In the genomic region with DNA sequence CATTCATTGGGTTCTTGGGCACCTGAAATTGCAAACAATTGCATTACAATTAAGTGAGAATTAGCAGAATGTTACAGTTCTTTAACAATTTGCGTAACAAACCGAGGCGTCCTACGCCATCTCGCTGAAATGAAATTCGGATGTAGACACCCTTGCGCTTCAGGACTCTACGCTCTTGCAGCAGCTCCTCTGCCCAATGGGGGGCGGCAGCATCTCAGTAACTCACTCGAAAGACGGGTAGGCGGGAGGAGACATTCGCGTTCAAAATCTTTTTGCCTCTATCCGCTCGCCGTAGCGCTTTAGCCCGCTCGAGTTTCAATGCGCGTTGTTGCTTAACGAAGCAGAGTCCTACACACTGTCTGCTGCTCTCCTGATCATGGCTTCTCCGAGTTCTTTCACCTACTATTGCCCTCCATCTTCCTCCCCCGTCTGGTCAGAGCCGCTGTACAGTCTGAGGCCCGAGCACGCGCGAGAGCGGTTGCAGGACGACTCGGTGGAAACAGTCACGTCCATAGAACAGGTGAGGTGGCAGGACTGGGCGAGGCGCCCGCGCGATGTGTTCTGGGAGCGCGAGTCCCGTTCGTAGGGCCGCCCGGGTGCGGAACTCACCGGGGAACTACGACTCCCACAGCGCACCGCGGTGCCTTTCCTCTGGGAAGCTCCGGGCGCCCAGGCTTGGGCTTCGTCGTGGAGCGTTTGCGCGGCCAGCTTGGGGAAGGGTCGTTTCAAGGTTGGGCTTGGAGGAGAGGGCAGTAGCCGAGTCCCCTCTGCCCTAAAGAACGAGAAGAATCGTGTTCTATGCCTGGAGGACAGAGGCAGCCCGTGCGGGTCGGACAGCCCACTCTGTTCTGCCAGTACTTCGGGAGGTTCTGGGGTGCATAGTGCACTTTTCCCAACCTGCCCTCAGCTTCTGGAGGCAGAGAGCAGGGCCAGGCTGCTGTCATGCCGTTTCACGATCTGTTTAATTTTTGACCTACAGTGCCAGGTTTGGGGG, we compare ENCODE assay signal across 1 cellular context.
TF ChIP-seq lines count a peak whose summit lies in the region.

A gene with protein sequence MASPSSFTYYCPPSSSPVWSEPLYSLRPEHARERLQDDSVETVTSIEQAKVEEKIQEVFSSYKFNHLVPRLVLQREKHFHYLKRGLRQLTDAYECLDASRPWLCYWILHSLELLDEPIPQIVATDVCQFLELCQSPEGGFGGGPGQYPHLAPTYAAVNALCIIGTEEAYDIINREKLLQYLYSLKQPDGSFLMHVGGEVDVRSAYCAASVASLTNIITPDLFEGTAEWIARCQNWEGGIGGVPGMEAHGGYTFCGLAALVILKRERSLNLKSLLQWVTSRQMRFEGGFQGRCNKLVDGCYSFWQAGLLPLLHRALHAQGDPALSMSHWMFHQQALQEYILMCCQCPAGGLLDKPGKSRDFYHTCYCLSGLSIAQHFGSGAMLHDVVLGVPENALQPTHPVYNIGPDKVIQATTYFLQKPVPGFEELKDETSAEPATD (plus strand): TSS at position 318 of the 994 bp plus-strand sequence. CDS start 59 bp downstream, at position 377.

TF ChIP-seq in HepG2, 621 proteins besides CTCF, POLR2A, EP300 and RAD21 (continued from another document and continues in another):
- TF ChIP-seq, protein P1, sequence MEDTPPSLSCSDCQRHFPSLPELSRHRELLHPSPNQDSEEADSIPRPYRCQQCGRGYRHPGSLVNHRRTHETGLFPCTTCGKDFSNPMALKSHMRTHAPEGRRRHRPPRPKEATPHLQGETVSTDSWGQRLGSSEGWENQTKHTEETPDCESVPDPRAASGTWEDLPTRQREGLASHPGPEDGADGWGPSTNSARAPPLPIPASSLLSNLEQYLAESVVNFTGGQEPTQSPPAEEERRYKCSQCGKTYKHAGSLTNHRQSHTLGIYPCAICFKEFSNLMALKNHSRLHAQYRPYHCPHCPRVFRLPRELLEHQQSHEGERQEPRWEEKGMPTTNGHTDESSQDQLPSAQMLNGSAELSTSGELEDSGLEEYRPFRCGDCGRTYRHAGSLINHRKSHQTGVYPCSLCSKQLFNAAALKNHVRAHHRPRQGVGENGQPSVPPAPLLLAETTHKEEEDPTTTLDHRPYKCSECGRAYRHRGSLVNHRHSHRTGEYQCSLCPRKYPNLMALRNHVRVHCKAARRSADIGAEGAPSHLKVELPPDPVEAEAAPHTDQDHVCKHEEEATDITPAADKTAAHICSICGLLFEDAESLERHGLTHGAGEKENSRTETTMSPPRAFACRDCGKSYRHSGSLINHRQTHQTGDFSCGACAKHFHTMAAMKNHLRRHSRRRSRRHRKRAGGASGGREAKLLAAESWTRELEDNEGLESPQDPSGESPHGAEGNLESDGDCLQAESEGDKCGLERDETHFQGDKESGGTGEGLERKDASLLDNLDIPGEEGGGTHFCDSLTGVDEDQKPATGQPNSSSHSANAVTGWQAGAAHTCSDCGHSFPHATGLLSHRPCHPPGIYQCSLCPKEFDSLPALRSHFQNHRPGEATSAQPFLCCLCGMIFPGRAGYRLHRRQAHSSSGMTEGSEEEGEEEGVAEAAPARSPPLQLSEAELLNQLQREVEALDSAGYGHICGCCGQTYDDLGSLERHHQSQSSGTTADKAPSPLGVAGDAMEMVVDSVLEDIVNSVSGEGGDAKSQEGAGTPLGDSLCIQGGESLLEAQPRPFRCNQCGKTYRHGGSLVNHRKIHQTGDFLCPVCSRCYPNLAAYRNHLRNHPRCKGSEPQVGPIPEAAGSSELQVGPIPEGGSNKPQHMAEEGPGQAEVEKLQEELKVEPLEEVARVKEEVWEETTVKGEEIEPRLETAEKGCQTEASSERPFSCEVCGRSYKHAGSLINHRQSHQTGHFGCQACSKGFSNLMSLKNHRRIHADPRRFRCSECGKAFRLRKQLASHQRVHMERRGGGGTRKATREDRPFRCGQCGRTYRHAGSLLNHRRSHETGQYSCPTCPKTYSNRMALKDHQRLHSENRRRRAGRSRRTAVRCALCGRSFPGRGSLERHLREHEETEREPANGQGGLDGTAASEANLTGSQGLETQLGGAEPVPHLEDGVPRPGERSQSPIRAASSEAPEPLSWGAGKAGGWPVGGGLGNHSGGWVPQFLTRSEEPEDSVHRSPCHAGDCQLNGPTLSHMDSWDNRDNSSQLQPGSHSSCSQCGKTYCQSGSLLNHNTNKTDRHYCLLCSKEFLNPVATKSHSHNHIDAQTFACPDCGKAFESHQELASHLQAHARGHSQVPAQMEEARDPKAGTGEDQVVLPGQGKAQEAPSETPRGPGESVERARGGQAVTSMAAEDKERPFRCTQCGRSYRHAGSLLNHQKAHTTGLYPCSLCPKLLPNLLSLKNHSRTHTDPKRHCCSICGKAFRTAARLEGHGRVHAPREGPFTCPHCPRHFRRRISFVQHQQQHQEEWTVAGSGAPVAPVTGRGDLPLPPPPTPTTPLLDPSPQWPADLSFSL (CRISPR knock-in tag; IDR thresholded peaks at IDR 0.05), result no peak
- TF ChIP-seq KAT2B (IDR thresholded peaks at IDR 0.05; ENCODE audit: borderline replicate concordance, low read depth, low read length), result no peak
- TF ChIP-seq ZNF766 (CRISPR knock-in tag; IDR thresholded peaks at IDR 0.05; ENCODE audit: borderline replicate concordance), result no peak
- peak; percentile 94 for TF ChIP-seq SIX4 (CRISPR knock-in tag; IDR thresholded peaks at IDR 0.05)
- TF ChIP-seq USF2 (IDR thresholded peaks at IDR 0.05; ENCODE audit: low read depth, low read length), result no peak
- TF ChIP-seq USF2 (CRISPR knock-in tag; IDR thresholded peaks at IDR 0.05; ENCODE audit: borderline replicate concordance), result no peak; the same call in 1 of the 2 replicates
- TF ChIP-seq NPAS2 (CRISPR knock-in tag; IDR thresholded peaks at IDR 0.05; ENCODE audit: borderline replicate concordance), result no peak; the same call in 1 of the 2 replicates
- peak; percentile 54 for TF ChIP-seq ZNF652 (CRISPR knock-in tag; IDR thresholded peaks at IDR 0.05; ENCODE audit: borderline replicate concordance, low read depth)
- TF ChIP-seq NFE2L1 (CRISPR knock-in tag; IDR thresholded peaks at IDR 0.05; ENCODE audit: borderline replicate concordance), result 0 out of 2 replicates have a peak, but pooled peaks have one; percentile 79
- peak; percentile 93 for TF ChIP-seq RBFOX2 (IDR thresholded peaks at IDR 0.05; ENCODE audit: low read depth, low read length)
- TF ChIP-seq, protein P2, sequence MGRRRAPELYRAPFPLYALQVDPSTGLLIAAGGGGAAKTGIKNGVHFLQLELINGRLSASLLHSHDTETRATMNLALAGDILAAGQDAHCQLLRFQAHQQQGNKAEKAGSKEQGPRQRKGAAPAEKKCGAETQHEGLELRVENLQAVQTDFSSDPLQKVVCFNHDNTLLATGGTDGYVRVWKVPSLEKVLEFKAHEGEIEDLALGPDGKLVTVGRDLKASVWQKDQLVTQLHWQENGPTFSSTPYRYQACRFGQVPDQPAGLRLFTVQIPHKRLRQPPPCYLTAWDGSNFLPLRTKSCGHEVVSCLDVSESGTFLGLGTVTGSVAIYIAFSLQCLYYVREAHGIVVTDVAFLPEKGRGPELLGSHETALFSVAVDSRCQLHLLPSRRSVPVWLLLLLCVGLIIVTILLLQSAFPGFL (CRISPR knock-in tag; IDR thresholded peaks at IDR 0.05), result no peak
- TF ChIP-seq, protein P3, sequence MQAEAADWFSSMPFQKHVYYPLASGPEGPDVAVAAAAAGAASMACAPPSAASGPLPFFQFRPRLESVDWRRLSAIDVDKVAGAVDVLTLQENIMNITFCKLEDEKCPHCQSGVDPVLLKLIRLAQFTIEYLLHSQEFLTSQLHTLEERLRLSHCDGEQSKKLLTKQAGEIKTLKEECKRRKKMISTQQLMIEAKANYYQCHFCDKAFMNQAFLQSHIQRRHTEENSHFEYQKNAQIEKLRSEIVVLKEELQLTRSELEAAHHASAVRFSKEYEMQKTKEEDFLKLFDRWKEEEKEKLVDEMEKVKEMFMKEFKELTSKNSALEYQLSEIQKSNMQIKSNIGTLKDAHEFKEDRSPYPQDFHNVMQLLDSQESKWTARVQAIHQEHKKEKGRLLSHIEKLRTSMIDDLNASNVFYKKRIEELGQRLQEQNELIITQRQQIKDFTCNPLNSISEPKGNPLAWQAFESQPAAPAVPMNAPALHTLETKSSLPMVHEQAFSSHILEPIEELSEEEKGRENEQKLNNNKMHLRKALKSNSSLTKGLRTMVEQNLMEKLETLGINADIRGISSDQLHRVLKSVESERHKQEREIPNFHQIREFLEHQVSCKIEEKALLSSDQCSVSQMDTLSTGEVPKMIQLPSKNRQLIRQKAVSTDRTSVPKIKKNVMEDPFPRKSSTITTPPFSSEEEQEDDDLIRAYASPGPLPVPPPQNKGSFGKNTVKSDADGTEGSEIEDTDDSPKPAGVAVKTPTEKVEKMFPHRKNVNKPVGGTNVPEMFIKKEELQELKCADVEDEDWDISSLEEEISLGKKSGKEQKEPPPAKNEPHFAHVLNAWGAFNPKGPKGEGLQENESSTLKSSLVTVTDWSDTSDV (CRISPR knock-in tag; IDR thresholded peaks at IDR 0.05), result peak; percentile 82; the same call in 1 of the 2 replicates
- TF ChIP-seq, protein P4, sequence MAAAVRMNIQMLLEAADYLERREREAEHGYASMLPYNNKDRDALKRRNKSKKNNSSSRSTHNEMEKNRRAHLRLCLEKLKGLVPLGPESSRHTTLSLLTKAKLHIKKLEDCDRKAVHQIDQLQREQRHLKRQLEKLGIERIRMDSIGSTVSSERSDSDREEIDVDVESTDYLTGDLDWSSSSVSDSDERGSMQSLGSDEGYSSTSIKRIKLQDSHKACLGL (CRISPR knock-in tag; IDR thresholded peaks at IDR 0.05), result peak; percentile 82
- no peak for TF ChIP-seq ZBTB7A (CRISPR knock-in tag; IDR thresholded peaks at IDR 0.05)
- TF ChIP-seq ZNF329 (CRISPR knock-in tag; IDR thresholded peaks at IDR 0.05; ENCODE audit: low read depth), result no peak
- no peak for TF ChIP-seq SETDB1 (CRISPR knock-in tag; IDR thresholded peaks at IDR 0.05; ENCODE audit: borderline replicate concordance)
- TF ChIP-seq NR2F6 (IDR thresholded peaks at IDR 0.05), result 0 out of 2 replicates have a peak, but pooled peaks have one; percentile 8
- peak; percentile 32; the same call in 1 of the 2 replicates for TF ChIP-seq NR2F6 (CRISPR knock-in tag; IDR thresholded peaks at IDR 0.05)
- no peak; the same call in 1 of the 2 replicates for TF ChIP-seq ZFP41 (CRISPR knock-in tag; IDR thresholded peaks at IDR 0.05; ENCODE audit: borderline replicate concordance)
- no peak for TF ChIP-seq ZNF446 (CRISPR knock-in tag; IDR thresholded peaks at IDR 0.05)
- TF ChIP-seq ZSCAN31 (CRISPR knock-in tag; IDR thresholded peaks at IDR 0.05; ENCODE audit: low read depth), result 0 out of 2 replicates have a peak, but pooled peaks have one; percentile 85
- peak; percentile 86 for TF ChIP-seq MAX (IDR thresholded peaks at IDR 0.05)
- no peak for TF ChIP-seq RARG (CRISPR knock-in tag; IDR thresholded peaks at IDR 0.05; ENCODE audit: low read depth)
- TF ChIP-seq ZBTB44 (CRISPR knock-in tag; IDR thresholded peaks at IDR 0.05), result no peak
- TF ChIP-seq ZNF879 (CRISPR knock-in tag; IDR thresholded peaks at IDR 0.05), result no peak; the same call in 1 of the 2 replicates
- TF ChIP-seq, protein P5, sequence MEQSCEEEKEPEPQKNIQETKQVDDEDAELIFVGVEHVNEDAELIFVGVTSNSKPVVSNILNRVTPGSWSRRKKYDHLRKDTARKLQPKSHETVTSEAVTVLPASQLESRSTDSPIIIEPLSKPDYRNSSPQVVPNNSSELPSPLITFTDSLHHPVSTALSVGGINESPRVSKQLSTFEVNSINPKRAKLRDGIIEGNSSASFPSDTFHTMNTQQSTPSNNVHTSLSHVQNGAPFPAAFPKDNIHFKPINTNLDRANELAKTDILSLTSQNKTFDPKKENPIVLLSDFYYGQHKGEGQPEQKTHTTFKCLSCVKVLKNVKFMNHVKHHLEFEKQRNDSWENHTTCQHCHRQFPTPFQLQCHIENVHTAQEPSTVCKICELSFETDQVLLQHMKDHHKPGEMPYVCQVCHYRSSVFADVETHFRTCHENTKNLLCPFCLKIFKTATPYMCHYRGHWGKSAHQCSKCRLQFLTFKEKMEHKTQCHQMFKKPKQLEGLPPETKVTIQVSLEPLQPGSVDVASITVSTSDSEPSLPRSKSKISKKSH (CRISPR knock-in tag; IDR thresholded peaks at IDR 0.05; ENCODE audit: borderline replicate concordance), result peak; percentile 91; the same call in 1 of the 2 replicates
- peak; percentile 97 for TF ChIP-seq YEATS4 (CRISPR knock-in tag; IDR thresholded peaks at IDR 0.05; ENCODE audit: borderline replicate concordance)
- TF ChIP-seq, protein P6, sequence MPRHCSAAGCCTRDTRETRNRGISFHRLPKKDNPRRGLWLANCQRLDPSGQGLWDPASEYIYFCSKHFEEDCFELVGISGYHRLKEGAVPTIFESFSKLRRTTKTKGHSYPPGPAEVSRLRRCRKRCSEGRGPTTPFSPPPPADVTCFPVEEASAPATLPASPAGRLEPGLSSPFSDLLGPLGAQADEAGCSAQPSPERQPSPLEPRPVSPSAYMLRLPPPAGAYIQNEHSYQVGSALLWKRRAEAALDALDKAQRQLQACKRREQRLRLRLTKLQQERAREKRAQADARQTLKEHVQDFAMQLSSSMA (CRISPR knock-in tag; IDR thresholded peaks at IDR 0.05), result 0 out of 2 replicates have a peak, but pooled peaks have one; percentile 38
- no peak; the same call in 1 of the 2 replicates for TF ChIP-seq TMF1 (CRISPR knock-in tag; IDR thresholded peaks at IDR 0.05; ENCODE audit: low read depth)
